Comparison of ENCODE assay signal across 11 cellular contexts in the genomic region with DNA sequence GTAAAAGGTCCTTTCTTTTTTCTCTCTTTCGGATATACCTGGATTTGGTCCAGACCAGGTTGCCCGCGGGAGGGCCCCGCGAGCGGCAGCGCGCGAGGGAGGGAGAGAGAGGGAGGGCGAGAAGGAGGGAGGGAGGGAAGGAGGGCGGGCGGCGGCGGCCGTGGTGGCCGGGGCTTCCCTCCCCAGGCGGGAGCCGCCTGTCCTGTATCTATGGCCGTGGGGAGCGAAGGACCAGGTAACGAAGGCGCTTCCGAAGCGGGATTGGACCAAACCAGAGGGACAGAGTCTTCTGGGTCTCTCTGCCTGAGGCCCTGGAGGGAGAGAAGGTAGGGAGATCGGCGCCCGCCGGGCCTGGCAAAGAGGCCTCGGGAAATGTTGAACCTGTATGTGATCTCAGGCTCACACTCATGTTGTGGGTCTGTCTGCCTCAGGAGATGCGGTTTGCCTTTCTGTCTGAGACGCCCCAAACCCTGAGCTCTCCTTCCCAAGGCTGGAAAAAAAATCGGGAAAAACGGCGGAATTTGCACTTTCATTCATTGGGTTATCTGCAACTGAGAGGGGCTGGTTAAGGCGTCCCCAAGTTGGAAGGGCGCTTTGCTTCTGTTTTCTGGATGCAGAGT. TPM values are rescaled to one million over a fixed set of nuclear protein-coding genes. Genes with fewer than 3 reads are reported as not detected.
A peak's percentile ranks its signal among the peaks of the same experiment; 100 is the strongest.
DNase-seq lines count a peak whose midpoint lies in the region; ATAC-seq and TF ChIP-seq lines count a peak whose summit lies in the region.
"Had no signal": no experiment of that assay in that cellular context is flagged by ENCODE, and none has a peak within 500 bp of the region (broad histone marks: within the 10 kb centered on the region; RNA-seq: fewer than 3 reads in every experiment).

No MANE protein-coding gene starts in this region.

- no peak overlapping the region for H3K27ac Mint-ChIP-seq in activated T-cell treated with anti-CD3 and anti-CD28 coated beads, Interleukin-2, amount 50 U/mL, for 24 hours
- H3K27ac Mint-ChIP-seq in immature natural killer cell, result no peak overlapping the region

- TF ChIP-seq EP300 in suprapubic skin (IDR thresholded peaks at IDR 0.05), result no peak

- no peak for DNase-seq in activated T-cell treated with anti-CD3 and anti-CD28 coated beads, Interleukin-2, amount 50 U/mL, for 24 hours
- DNase-seq in activated T-cell treated with anti-CD3 and anti-CD28 coated beads, Interleukin-2, amount 50 U/mL, for 48 hours, result no peak
- peak in 1 of 2 experiments; percentile 78 for DNase-seq in SJSA1 (ENCODE audit: low read depth in 1 of 2, low spot score in 2 of 2)
- no peak for DNase-seq in immature natural killer cell
- DNase-seq in suprapubic skin (ENCODE audit: low spot score in 2 of 2), result no peak
- no peak for DNase-seq in amniotic stem cell (lab: John Stamatoyannopoulos, UW)
- DNase-seq: stimulated activated CD4-positive, alpha-beta T cell treated with anti-CD3 and anti-CD28 coated beads, Interleukin-4, amount 100 ng/mL, for 1 hour had no signal

- no peak for ATAC-seq in HG02981 (IDR thresholded peaks at IDR 0.05; ENCODE audit: unreplicated experiment)
- no peak for ATAC-seq in GM18861 (IDR thresholded peaks at IDR 0.05; ENCODE audit: unreplicated experiment)

- H3K36me3 Mint-ChIP-seq in activated T-cell treated with anti-CD3 and anti-CD28 coated beads, Interleukin-2, amount 50 U/mL, for 24 hours (ENCODE audit: low read depth), result no peaks in the 10 kb centered on the region
- peaks cover 0 to 4% (median 0%) of the 10 kb centered on the region in 3 donors for H3K36me3 Mint-ChIP-seq in immature natural killer cell

- H3K4me1 ChIP-seq in SJSA1 (replicated peaks), result peaks cover 79% of the 10 kb centered on the region
- H3K4me1 ChIP-seq in suprapubic skin, result peaks cover 87% of the 10 kb centered on the region

- no peak for TF ChIP-seq POLR2A in suprapubic skin (IDR thresholded peaks at IDR 0.05)

- peaks cover 100% of the 10 kb centered on the region for H3K27me3 Mint-ChIP-seq in activated T-cell treated with anti-CD3 and anti-CD28 coated beads, Interleukin-2, amount 50 U/mL, for 24 hours
- H3K27me3 Mint-ChIP-seq in immature natural killer cell (ENCODE audit: low read depth in 3 of 3), result peaks cover 61 to 82% (median 67%) of the 10 kb centered on the region in 3 donors

- H3K4me3 ChIP-seq in SJSA1 (peak overlapping the region; percentile 49), suprapubic skin (peak overlapping the region; percentile 67)

- H3K4me1 Mint-ChIP-seq in activated T-cell treated with anti-CD3 and anti-CD28 coated beads, Interleukin-2, amount 50 U/mL, for 24 hours (ENCODE audit: low read depth), result peaks cover 38% of the 10 kb centered on the region
- peaks cover 34 to 46% of the 10 kb centered on the region in 2 donors for H3K4me1 Mint-ChIP-seq in immature natural killer cell

- no peak for TF ChIP-seq CTCF in suprapubic skin (IDR thresholded peaks at IDR 0.05)

- no peaks in the 10 kb centered on the region for H3K36me3 ChIP-seq in SJSA1
- H3K36me3 ChIP-seq in suprapubic skin, result no peaks in the 10 kb centered on the region

- H3K27me3 ChIP-seq in SJSA1 (replicated peaks) (no peaks in the 10 kb centered on the region), suprapubic skin (peaks cover 11% of the 10 kb centered on the region)

- H3K27ac ChIP-seq in SJSA1 (peak overlapping the region; percentile 93), suprapubic skin (peak overlapping the region; percentile 98)

- H3K9me3 Mint-ChIP-seq in activated T-cell treated with anti-CD3 and anti-CD28 coated beads, Interleukin-2, amount 50 U/mL, for 24 hours, result no peaks in the 10 kb centered on the region
- H3K9me3 Mint-ChIP-seq in immature natural killer cell, result peaks cover 0 to 10% (median 0%) of the 10 kb centered on the region in 6 donors

- 1% methylated on average over 29 of the region's 36 CpGs for WGBS in suprapubic skin

- H3K4me3 Mint-ChIP-seq in activated T-cell treated with anti-CD3 and anti-CD28 coated beads, Interleukin-2, amount 50 U/mL, for 24 hours, result peak overlapping the region; percentile 74
- peak overlapping the region; percentile 77 to 86 (median 85) for H3K4me3 Mint-ChIP-seq in immature natural killer cell

- no peaks in the 10 kb centered on the region for H3K9me3 ChIP-seq in SJSA1 (replicated peaks)
- no peaks in the 10 kb centered on the region for H3K9me3 ChIP-seq in suprapubic skin

RNA-seq across cellular contexts. Expression of gene HOXC9, which starts 5.2 kb away (rescaled TPM):
- total RNA-seq in SJSA1 (2014; rRNA removed; shearing (Covaris generic)), result 9.6 and 14.2 TPM in 2 replicates
- polyA plus RNA-seq in immature natural killer cell, result not detected
- total RNA-seq in suprapubic skin, result 10 to 100 TPM in 1 of 4 donors, 1 to 10 TPM in 3; 4.9 to 12.2 (median 6.1) TPM

RNA-seq across cellular contexts. Expression of gene HOXC10, which starts 9.9 kb away (rescaled TPM):
- 3.2 and 7.5 TPM in 2 replicates for total RNA-seq in SJSA1 (2014; rRNA removed; shearing (Covaris generic))
- polyA plus RNA-seq in immature natural killer cell, result not detected
- 10 to 100 TPM in 3 of 4 donors, 1 to 10 TPM in 1; 8.8 to 24.7 (median 13.3) TPM for total RNA-seq in suprapubic skin

RNA-seq across cellular contexts. Expression of gene HOXC8, which starts 14.0 kb away (rescaled TPM):
- total RNA-seq in SJSA1 (2014; rRNA removed; shearing (Covaris generic)), result 0.19 and 1.3 TPM in 2 replicates
- polyA plus RNA-seq in immature natural killer cell, result not detected
- total RNA-seq in suprapubic skin, result 1 to 10 TPM in 3 of 4 donors, under 1 TPM in 1; 0.23 to 8.4 (median 1.6) TPM

RNA-seq across cellular contexts. Expression of gene HOTAIR, which starts 20.0 kb away (rescaled TPM):
- 11.1 and 13.5 TPM in 2 replicates for total RNA-seq in SJSA1 (2014; rRNA removed; shearing (Covaris generic))
- polyA plus RNA-seq in immature natural killer cell, result not detected
- 10 to 100 TPM in 2 of 4 donors, 1 to 10 TPM in 2; 1.4 to 15.7 (median 10.7) TPM for total RNA-seq in suprapubic skin
- polyA plus RNA-seq: aorta had no signal

RNA-seq across cellular contexts. Expression of gene HOXC11, which starts 21.9 kb away (rescaled TPM):
- 4.3 and 4.6 TPM in 2 replicates for total RNA-seq in SJSA1 (2014; rRNA removed; shearing (Covaris generic))
- polyA plus RNA-seq in immature natural killer cell, result not detected
- 1 to 10 TPM; 3.1 to 3.7 (median 3.5) TPM for total RNA-seq in suprapubic skin
- total RNA-seq: HT1080 had no signal
